Comparison of ENCODE assay signal across 2 cellular contexts in genomic region chr3:55060921-55061555, GRCh38.
TF ChIP-seq lines count a peak whose summit lies in the region.

No MANE protein-coding gene starts in this region.

TF ChIP-seq in HEK293, 187 proteins besides CTCF, POLR2A, EP300 and RAD21:
- TF ChIP-seq PRDM10 (tag by site-specific recombination; IDR thresholded peaks at IDR 0.05) (0 out of 2 replicates have a peak, but pooled peaks have one; percentile 13), ZNF707 (tag by site-specific recombination; IDR thresholded peaks at IDR 0.05) (no peak), ZNF529 (tag by site-specific recombination; IDR thresholded peaks at IDR 0.05; ENCODE audit: insufficient replicate concordance) (no peak), GFI1B (tag by site-specific recombination; IDR thresholded peaks at IDR 0.05) (no peak), ZNF148 (tag by site-specific recombination; IDR thresholded peaks at IDR 0.05; ENCODE audit: borderline replicate concordance) (no peak), ZNF549 (tag by site-specific recombination; IDR thresholded peaks at IDR 0.05) (no peak), ZNF664 (tag by site-specific recombination; IDR thresholded peaks at IDR 0.05) (no peak), ZNF292 (tag by site-specific recombination; IDR thresholded peaks at IDR 0.05; ENCODE audit: borderline replicate concordance, low read depth) (no peak), HOXD13 (CRISPR knock-in tag; IDR thresholded peaks at IDR 0.05; ENCODE audit: borderline replicate concordance) (no peak), BCL6B (tag by site-specific recombination; IDR thresholded peaks at IDR 0.05) (no peak), ZSCAN4 (tag by site-specific recombination; IDR thresholded peaks at IDR 0.05) (no peak), ZXDB (tag by site-specific recombination; IDR thresholded peaks at IDR 0.05) (0 out of 2 replicates have a peak, but pooled peaks have one; percentile 19)

TF ChIP-seq in H1, 55 proteins besides CTCF, POLR2A, EP300 and RAD21 (continued from another document):
- TF ChIP-seq TCF12 (IDR thresholded peaks at IDR 0.05; ENCODE audit: low read depth, low read length) (no peak), RBBP5 (IDR thresholded peaks at IDR 0.05; ENCODE audit: borderline replicate concordance, low read depth, low read length) (no peak), SIRT6 (IDR thresholded peaks at IDR 0.05; ENCODE audit: low read length) (no peak), KDM4A (IDR thresholded peaks at IDR 0.05; ENCODE audit: low read depth, low read length, severe bottlenecking) (no peak), SRF (IDR thresholded peaks at IDR 0.05; ENCODE audit: low read depth, low read length) (no peak), CTBP2 (IDR thresholded peaks at IDR 0.05; ENCODE audit: borderline replicate concordance, insufficient read depth, insufficient read length, low read length) (no peak), USF2 (IDR thresholded peaks at IDR 0.05; ENCODE audit: low read length) (no peak), NRF1 (IDR thresholded peaks at IDR 0.05; ENCODE audit: low read depth, low read length) (no peak), PHF8 (conservative IDR thresholded peaks at IDR 0.05; ENCODE audit: low read depth, low read length) (no peak), GABPA (IDR thresholded peaks at IDR 0.05; ENCODE audit: borderline replicate concordance, insufficient read depth, low read length) (no peak), CBX8 (IDR thresholded peaks at IDR 0.05; ENCODE audit: borderline replicate concordance, low read depth, low read length) (no peak), CREB1 (IDR thresholded peaks at IDR 0.05) (no peak), JUND (IDR thresholded peaks at IDR 0.05; ENCODE audit: low read length) (no peak), TAF1 (IDR thresholded peaks at IDR 0.05; ENCODE audit: low read depth, low read length) (no peak), RXRA (IDR thresholded peaks at IDR 0.05; ENCODE audit: insufficient read depth, low read depth, low read length) (no peak), JUN (IDR thresholded peaks at IDR 0.05; ENCODE audit: low read depth, low read length) (no peak)
